In the genomic region with DNA sequence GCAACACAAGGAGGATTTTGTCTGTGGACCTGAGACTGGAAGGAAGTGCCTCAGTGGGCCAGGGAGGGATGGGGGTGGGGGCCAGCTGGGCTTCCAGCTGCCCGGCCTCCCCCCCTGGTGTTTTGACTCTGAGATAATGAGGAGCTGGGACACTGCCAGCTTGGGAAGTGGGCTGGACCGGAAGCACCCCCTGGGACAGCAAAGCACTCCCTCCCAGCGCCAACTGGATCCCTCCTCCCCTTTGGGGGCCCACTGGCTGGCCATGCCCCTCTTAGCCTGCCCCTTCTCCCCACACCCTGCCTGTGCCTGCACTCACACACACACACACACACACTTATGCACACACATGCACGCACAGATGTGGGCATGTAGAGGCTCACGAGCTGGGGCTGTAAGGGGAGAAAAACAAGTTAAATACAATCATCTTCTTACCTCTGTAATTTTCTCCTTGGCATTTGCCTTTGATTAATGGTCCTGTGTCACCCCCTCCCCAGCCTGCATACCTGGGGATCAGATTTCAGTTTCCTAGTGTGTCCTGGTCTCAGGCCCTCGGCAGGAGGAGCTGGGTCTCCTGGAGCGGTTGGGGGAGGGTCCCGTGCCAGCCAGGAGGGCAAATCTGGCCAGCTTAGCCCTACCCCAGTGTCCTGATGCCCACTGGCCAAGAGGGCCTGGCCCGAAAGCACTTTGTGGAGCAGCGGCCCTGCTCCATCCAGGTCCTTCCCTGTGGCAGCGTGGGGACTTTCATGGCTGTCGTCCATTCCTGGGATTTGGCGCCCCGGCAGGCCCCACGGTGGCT, we compare ENCODE assay signal across 11 cellular contexts. TPM values are rescaled to one million over a fixed set of nuclear protein-coding genes. Genes with fewer than 3 reads are reported as not detected.
DNase-seq lines count a peak whose midpoint lies in the region; ATAC-seq and TF ChIP-seq lines count a peak whose summit lies in the region.
"Had no signal": no experiment of that assay in that cellular context is flagged by ENCODE, and none has a peak within 500 bp of the region (broad histone marks: within the 10 kb centered on the region; RNA-seq: fewer than 3 reads in every experiment).

No MANE protein-coding gene starts in this region.

- TF ChIP-seq POLR2A in sigmoid colon (IDR thresholded peaks at IDR 0.05): no peak

- TF ChIP-seq EP300 in sigmoid colon (IDR thresholded peaks at IDR 0.05): no peak

- peak overlapping the region; percentile 34 for H3K9ac ChIP-seq in iPS-18a (ENCODE audit: low read length)

- H3K36me3 ChIP-seq in iPS-18a (ENCODE audit: control insufficient read depth, low read depth, low read length) (no peaks in the 10 kb centered on the region), sigmoid colon (no peaks in the 10 kb centered on the region)

- peak; percentile 6 for DNase-seq in GM13976 (ENCODE audit: low spot score)
- peak; percentile 57 for DNase-seq in NCI-H345 (lab: John Stamatoyannopoulos, UW)
- no peak for DNase-seq in sigmoid colon
- no peak for DNase-seq in COLO829 (ENCODE audit: low spot score)
- DNase-seq in cerebellum (ENCODE audit: low spot score): no peak
- DNase-seq: activated T-cell treated with anti-CD3 and anti-CD28 coated beads, Interleukin-2, amount 50 U/mL, for 1 hour; central memory CD4-positive, alpha-beta T cell; foreskin keratinocyte had no signal

- no peak for ATAC-seq in GM19023 (IDR thresholded peaks at IDR 0.05; ENCODE audit: unreplicated experiment)
- ATAC-seq: foreskin keratinocyte had no signal

- H3K4me3 ChIP-seq in iPS-18a (ENCODE audit: low read length) (peak overlapping the region; percentile 46), sigmoid colon (no peak overlapping the region)

- H3K4me1 ChIP-seq in iPS-18a (ENCODE audit: control insufficient read depth, low read depth, low read length) (peaks cover 55% of the 10 kb centered on the region), sigmoid colon (peaks cover 0 to 87% (median 81%) of the 10 kb centered on the region in 4 donors)
- H3K4me1 ChIP-seq: foreskin keratinocyte had no signal

- H3K9me3 ChIP-seq in iPS-18a (ENCODE audit: control insufficient read depth, low read depth, low read length) (no peaks in the 10 kb centered on the region), sigmoid colon (no peaks in the 10 kb centered on the region)

- in situ Hi-C loops in GM13976 (cut with MboI; ENCODE audit: low sequenced_read_pairs, unreplicated experiment): no loop called here

- intact Hi-C loops in sigmoid colon (cut with DNase I): loop anchor here (5.0 kb wide), 2 partner anchors 44 to 156 kb away; partner anchors contain the start of gene CAB39

- H3K27me3 ChIP-seq in iPS-18a (ENCODE audit: control insufficient read depth, insufficient read depth, low read length) (peaks cover 5% of the 10 kb centered on the region), sigmoid colon (no peaks in the 10 kb centered on the region)

- 34 to 66% methylated on average over 15 of the region's 15 CpGs for WGBS in sigmoid colon, 2 donors

- H3K27ac ChIP-seq in iPS-18a (ENCODE audit: low read length) (peak overlapping the region; percentile 67), sigmoid colon (peak overlapping the region; percentile 71 to 88 (median 82))
- H3K27ac ChIP-seq: foreskin keratinocyte had no signal

- no peak for TF ChIP-seq CTCF in GM13976 (IDR thresholded peaks at IDR 0.05; ENCODE audit: borderline replicate concordance, control extremely low read depth, extremely low read depth, insufficient read depth, missing control alignments)
- no peak for TF ChIP-seq CTCF in sigmoid colon (IDR thresholded peaks at IDR 0.05)

RNA-seq across cellular contexts. Expression of gene ITM2C, which starts 3.6 kb away (rescaled TPM):
- total RNA-seq in sigmoid colon: 100 to 1,000 TPM; 107 to 206 (median 117) TPM
- polyA plus RNA-seq in sigmoid colon: 1,000 to 10,000 TPM in 1 of 3 donors, 100 to 1,000 TPM in 2; 489 to 1,275 (median 498) TPM
- 70.3 TPM for total RNA-seq in cerebellum

RNA-seq across cellular contexts. Expression of gene GPR55, which starts 56.7 kb away (rescaled TPM):
- not detected for total RNA-seq in sigmoid colon
- polyA plus RNA-seq in sigmoid colon: 1 to 10 TPM in 1 of 3 donors, under 1 TPM in 1, not detected in 1; 0.23 to 1.4 TPM
- not detected for total RNA-seq in cerebellum
- total RNA-seq: foreskin keratinocyte, LHCN-M2 had no signal
- polyA plus RNA-seq: foreskin keratinocyte had no signal

Comparison
In these comparisons a context has a peak if more than half of its experiments do, and no peak if none do; other contexts are left out.
1. DNase-seq: peak in GM13976 (single experiment) and NCI-H345 (single experiment); none in sigmoid colon (single experiment), COLO829 (single experiment) and cerebellum (single experiment).